13 cellular contexts compared by ENCODE assay signal in the genomic region with DNA sequence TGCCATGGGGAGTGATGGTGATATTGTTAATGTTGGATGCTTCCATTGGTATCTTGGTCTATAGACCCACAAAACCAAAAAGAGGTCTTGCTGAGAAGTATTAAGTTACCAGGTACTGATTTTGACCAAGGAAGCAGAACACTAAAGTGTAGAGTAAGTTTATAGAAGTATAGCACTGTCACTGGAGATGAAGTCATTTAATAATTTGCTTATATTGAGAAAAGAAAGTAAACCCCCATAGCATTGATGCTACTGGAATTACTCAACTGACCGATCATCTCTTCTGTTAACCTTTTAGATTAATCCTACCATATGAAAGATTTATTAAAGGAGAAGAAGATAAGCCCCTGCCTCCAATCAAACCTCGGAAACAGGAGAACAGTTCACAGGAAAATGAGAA.
DNase-seq lines count a peak whose midpoint lies in the region; ATAC-seq, FAIRE-seq and TF ChIP-seq lines count a peak whose summit lies in the region.
"Had no signal": no experiment of that assay in that cellular context is flagged by ENCODE, and none has a peak within 500 bp of the region (broad histone marks: within the 10 kb centered on the region; RNA-seq: fewer than 3 reads in every experiment).

No MANE protein-coding gene starts in this region.

- H3K4me3 ChIP-seq in heart right ventricle (no peak overlapping the region), thymus (ENCODE audit: low read length) (no peak overlapping the region), foreskin fibroblast (ENCODE audit: low read depth in 1 of 2, low read length in 2 of 2) (no peak overlapping the region), kidney (ENCODE audit: low read length in 2 of 2) (no peak overlapping the region)
- H3K4me3 ChIP-seq: BLaER1, left lung had no signal

- H3K27ac ChIP-seq in heart right ventricle (peak overlapping the region in 8 of 10 donors; percentile 86 to 93 (median 88)), thymus (ENCODE audit: low read depth) (peak overlapping the region; percentile 40), kidney (ENCODE audit: low read depth in 2 of 2, low read length in 2 of 2) (no peak overlapping the region)
- H3K27ac ChIP-seq: HL-60 had no signal

- H3K9me3 ChIP-seq in heart right ventricle (no peaks in the 10 kb centered on the region), thymus (ENCODE audit: control insufficient read depth) (no peaks in the 10 kb centered on the region), kidney (ENCODE audit: control insufficient read depth in 1 of 2, low read length in 2 of 2) (no peaks in the 10 kb centered on the region)
- H3K9me3 ChIP-seq: BLaER1, left lung had no signal

- intact Hi-C loops in heart right ventricle (cut with DNase I): no loop called here
- intact Hi-C loops in left ventricle myocardium superior (cut with micrococcal nuclease): no loop called here
- intact Hi-C loops in activated T-helper 1 cell treated with anti-CD3 and anti-CD28 coated beads, Interleukin-12 subunit alpha, Interleukin-12 subunit beta, Interleukin-2, Interleukin-4 antibody, amounts not matched to agents 30 ng/mL and 10 ng/mL and 1 ng/mL, durations not matched to agents 14 hours and 24 hours and 36 hours (cut with micrococcal nuclease): loop anchor here (1.0 kb wide), 2 partner anchors 35 to 160 kb away; no protein-coding TSS in a partner anchor
- intact Hi-C loops in kidney (cut with DNase I): no loop called here

- 95 to 96% methylated on average over 2 of the region's 2 CpGs for WGBS in heart right ventricle, 2 donors
- 96% methylated on average over 2 of the region's 2 CpGs for WGBS in thymus

- H3K36me3 ChIP-seq in heart right ventricle: peaks cover 0 to 54% (median 27%) of the 10 kb centered on the region in 9 donors
- peaks cover 17% of the 10 kb centered on the region for H3K36me3 ChIP-seq in thymus (ENCODE audit: control insufficient read depth, insufficient read depth)
- H3K36me3 ChIP-seq in kidney (ENCODE audit: control insufficient read depth in 1 of 2, insufficient read depth in 2 of 2, low read length in 2 of 2): peaks cover 22 to 29% of the 10 kb centered on the region in 2 donors

- H3K4me1 ChIP-seq in heart right ventricle (peaks cover 18 to 52% (median 48%) of the 10 kb centered on the region in 9 donors), thymus (ENCODE audit: control insufficient read depth, insufficient read depth, low read length) (peaks cover 11% of the 10 kb centered on the region), kidney (ENCODE audit: control insufficient read depth in 1 of 2, insufficient read depth in 1 of 2, low read depth in 1 of 2, low read length in 2 of 2) (peaks cover 23 to 31% of the 10 kb centered on the region in 2 donors)

- no peaks in the 10 kb centered on the region for H3K9me3 Mint-ChIP-seq in activated T-helper 1 cell treated with anti-CD3 and anti-CD28 coated beads, Interleukin-12 subunit alpha, Interleukin-12 subunit beta, Interleukin-2, Interleukin-4 antibody, amounts not matched to agents 30 ng/mL and 10 ng/mL and 1 ng/mL, durations not matched to agents 14 hours and 24 hours and 36 hours
- no peaks in the 10 kb centered on the region for H3K9me3 Mint-ChIP-seq in memory B cell

- H3K36me3 Mint-ChIP-seq in activated T-helper 1 cell treated with anti-CD3 and anti-CD28 coated beads, Interleukin-12 subunit alpha, Interleukin-12 subunit beta, Interleukin-2, Interleukin-4 antibody, amounts not matched to agents 30 ng/mL and 10 ng/mL and 1 ng/mL, durations not matched to agents 14 hours and 24 hours and 36 hours (ENCODE audit: low read depth): peaks cover 56% of the 10 kb centered on the region
- peaks cover 31% of the 10 kb centered on the region for H3K36me3 Mint-ChIP-seq in memory B cell

- H3K27me3 ChIP-seq in heart right ventricle: no peaks in the 10 kb centered on the region
- H3K27me3 ChIP-seq in thymus (ENCODE audit: control insufficient read depth, insufficient read depth): no peaks in the 10 kb centered on the region
- H3K27me3 ChIP-seq: BLaER1, left lung had no signal

- peak overlapping the region; percentile 84 for H3K27ac Mint-ChIP-seq in activated T-helper 1 cell treated with anti-CD3 and anti-CD28 coated beads, Interleukin-12 subunit alpha, Interleukin-12 subunit beta, Interleukin-2, Interleukin-4 antibody, amounts not matched to agents 30 ng/mL and 10 ng/mL and 1 ng/mL, durations not matched to agents 14 hours and 24 hours and 36 hours
- peak overlapping the region; percentile 38 for H3K27ac Mint-ChIP-seq in memory B cell

- no peak overlapping the region for H3K4me3 Mint-ChIP-seq in activated T-helper 1 cell treated with anti-CD3 and anti-CD28 coated beads, Interleukin-12 subunit alpha, Interleukin-12 subunit beta, Interleukin-2, Interleukin-4 antibody, amounts not matched to agents 30 ng/mL and 10 ng/mL and 1 ng/mL, durations not matched to agents 14 hours and 24 hours and 36 hours
- H3K4me3 Mint-ChIP-seq in memory B cell: no peak overlapping the region

- TF ChIP-seq CTCF in heart right ventricle (IDR thresholded peaks at IDR 0.05) (no peak), foreskin fibroblast (IDR thresholded peaks at IDR 0.05; ENCODE audit: low read depth, low read length) (no peak), kidney (IDR thresholded peaks at IDR 0.05; ENCODE audit: borderline replicate concordance, extremely low read depth, insufficient read depth) (no peak)

- no peak overlapping the region for H3K9ac ChIP-seq in kidney (ENCODE audit: low read length in 2 of 2)
- H3K9ac ChIP-seq: BLaER1 had no signal

- no peak for ATAC-seq in heart right ventricle
- ATAC-seq in left ventricle myocardium superior: no peak
- ATAC-seq in memory B cell (ENCODE audit: low read depth): no peak
- ATAC-seq: left lung had no signal

- DNase-seq in heart right ventricle (no peak), left ventricle myocardium superior (no peak), memory B cell (ENCODE audit: low spot score in 2 of 2) (no peak), foreskin fibroblast (no peak), putamen (ENCODE audit: low spot score) (no peak), kidney (no peak)
- DNase-seq in activated T-helper 1 cell treated with anti-CD3 and anti-CD28 coated beads, Interleukin-12 subunit alpha, Interleukin-12 subunit beta, Interleukin-2, Interleukin-4 antibody, amounts not matched to agents 30 ng/mL and 10 ng/mL and 1 ng/mL, durations not matched to agents 14 hours and 24 hours and 36 hours (ENCODE audit: low spot score): no peak
- DNase-seq: H7, left lung, nucleus accumbens had no signal

- FAIRE-seq in kidney (lab: Jason Lieb, UNC): no peak

- peaks cover 73% of the 10 kb centered on the region for H3K4me1 Mint-ChIP-seq in activated T-helper 1 cell treated with anti-CD3 and anti-CD28 coated beads, Interleukin-12 subunit alpha, Interleukin-12 subunit beta, Interleukin-2, Interleukin-4 antibody, amounts not matched to agents 30 ng/mL and 10 ng/mL and 1 ng/mL, durations not matched to agents 14 hours and 24 hours and 36 hours (ENCODE audit: low read depth)
- H3K4me1 Mint-ChIP-seq in memory B cell: peaks cover 31% of the 10 kb centered on the region

- H3K27me3 Mint-ChIP-seq in activated T-helper 1 cell treated with anti-CD3 and anti-CD28 coated beads, Interleukin-12 subunit alpha, Interleukin-12 subunit beta, Interleukin-2, Interleukin-4 antibody, amounts not matched to agents 30 ng/mL and 10 ng/mL and 1 ng/mL, durations not matched to agents 14 hours and 24 hours and 36 hours (ENCODE audit: insufficient read depth): no peaks in the 10 kb centered on the region
- no peaks in the 10 kb centered on the region for H3K27me3 Mint-ChIP-seq in memory B cell

Comparison
In these comparisons a context has a peak if more than half of its experiments do, and no peak if none do; other contexts are left out.
1. H3K27ac ChIP-seq: peak in heart right ventricle (8 of 10) and thymus (single experiment); none in kidney (0 of 2).